ENCODE assay signal across 14 cellular contexts in genomic region chr1:145208911-145209310, GRCh38. TPM values are rescaled to one million over a fixed set of nuclear protein-coding genes. Genes with fewer than 3 reads are reported as not detected.
"Had no signal": no experiment of that assay in that cellular context is flagged by ENCODE, and none has a peak within 500 bp of the region (broad histone marks: within the 10 kb centered on the region; RNA-seq: fewer than 3 reads in every experiment).

No MANE protein-coding gene starts in this region.

RNA-seq across cellular contexts. Expression of gene PPIAL4D, which starts 33.1 kb away (rescaled TPM):
- total RNA-seq: stomach, subcutaneous adipose tissue, suprapubic skin, temporal lobe, testis, thoracic aorta, thyroid gland, tibial nerve, upper lobe of left lung, upper lobe of right lung, ureter, urinary bladder, uterus, vagina had no signal
